8 cellular contexts compared by ENCODE assay signal in genomic region chr2:87514034-87514433, GRCh38.
A peak's percentile ranks its signal among the peaks of the same experiment; 100 is the strongest.
DNase-seq lines count a peak whose midpoint lies in the region; ATAC-seq, FAIRE-seq and TF ChIP-seq lines count a peak whose summit lies in the region.
"Not testable (repeated sequence)": the region's sequence is repeated elsewhere in the genome, so short reads cannot be mapped to it uniquely, and the experiment has no call there.

No MANE protein-coding gene starts in this region.

- ATAC-seq in GM18505 (IDR thresholded peaks at IDR 0.05; ENCODE audit: unreplicated experiment) (peak; percentile 53), GM19023 (IDR thresholded peaks at IDR 0.05; ENCODE audit: unreplicated experiment) (peak; percentile 63), GM19467 (IDR thresholded peaks at IDR 0.05; ENCODE audit: unreplicated experiment) (peak; percentile 63), GM21825 (IDR thresholded peaks at IDR 0.05; ENCODE audit: unreplicated experiment) (peak; percentile 52), HG02885 (IDR thresholded peaks at IDR 0.05; ENCODE audit: poor library complexity, unreplicated experiment) (peak; percentile 60), HG03135 (IDR thresholded peaks at IDR 0.05; ENCODE audit: unreplicated experiment) (peak; percentile 53), HG03521 (IDR thresholded peaks at IDR 0.05; ENCODE audit: unreplicated experiment) (peak; percentile 44)

- peak; percentile 31 for FAIRE-seq in endothelial cell of umbilical vein (lab: Jason Lieb, UNC)

- DNase-seq in endothelial cell of umbilical vein (ENCODE audit: low read depth, low spot score), result not testable (repeated sequence)

- BruUV-seq in endothelial cell of umbilical vein (replicated peaks; lab: Mats Ljungman, UMichigan), result not testable (repeated sequence)

- H3K27me3 ChIP-seq in endothelial cell of umbilical vein (ENCODE audit: control insufficient read depth in 2 of 2, insufficient read depth in 2 of 2, low read length in 2 of 2), result not testable (repeated sequence)

- TF ChIP-seq POLR2A in GM18505 (IDR thresholded peaks at IDR 0.05; ENCODE audit: borderline replicate concordance, extremely low read depth, insufficient read depth, insufficient read length); endothelial cell of umbilical vein (IDR thresholded peaks at IDR 0.05; ENCODE audit: low read depth, low read length): not testable (repeated sequence)

- H3K4me1 ChIP-seq in endothelial cell of umbilical vein (ENCODE audit: control insufficient read depth, extremely low read depth, insufficient read depth, low read length), result not testable (repeated sequence)

- dilution Hi-C loops in endothelial cell of umbilical vein (cut with MboI; ENCODE audit: extremely low pct_ligation_motif_present, low sequenced_read_pairs), result not testable (repeated sequence)

- not testable (repeated sequence) for H3K9me3 ChIP-seq in endothelial cell of umbilical vein (replicated peaks; ENCODE audit: control insufficient read depth, insufficient read depth, low read length)

- H3K4me3 ChIP-seq in endothelial cell of umbilical vein (replicated peaks in 1 of 3; ENCODE audit: insufficient read depth in 1 of 3, low read depth in 1 of 3, low read length in 3 of 3), result not testable (repeated sequence)

- not testable (repeated sequence) for H3K4me2 ChIP-seq in endothelial cell of umbilical vein (ENCODE audit: insufficient read depth, low read length)

- H3K27ac ChIP-seq in endothelial cell of umbilical vein (ENCODE audit: insufficient read depth, low read depth, low read length), result not testable (repeated sequence)

- not testable (repeated sequence) for H3K9me1 ChIP-seq in endothelial cell of umbilical vein (replicated peaks; ENCODE audit: control insufficient read depth, extremely low read depth, insufficient read depth, low read length)

- not testable (repeated sequence) for H4K20me1 ChIP-seq in endothelial cell of umbilical vein (replicated peaks; ENCODE audit: control insufficient read depth, extremely low read depth, insufficient read depth, low read length)

- TF ChIP-seq CTCF in endothelial cell of umbilical vein (IDR thresholded peaks at IDR 0.05; ENCODE audit: extremely low read depth in 1 of 2, insufficient read depth in 1 of 2, low read depth in 1 of 2, low read length in 2 of 2), result not testable (repeated sequence)

- intact Hi-C loops in endothelial cell of umbilical vein (cut with micrococcal nuclease), result not testable (repeated sequence)

- peaks cover 34% of the 10 kb centered on the region for H3K79me2 ChIP-seq in endothelial cell of umbilical vein (ENCODE audit: control insufficient read depth, insufficient read depth, low read length)

- not testable (repeated sequence) for H2AFZ ChIP-seq in endothelial cell of umbilical vein (ENCODE audit: low read depth, low read length)

- POLR2A ChIA-PET in endothelial cell of umbilical vein (lab: Charles Lee), result not testable (repeated sequence)

- not testable (repeated sequence) for H3K9ac ChIP-seq in endothelial cell of umbilical vein (replicated peaks; ENCODE audit: extremely low read depth, insufficient read depth, low read length)

- CTCF ChIA-PET in endothelial cell of umbilical vein (lab: Charles Lee), result not testable (repeated sequence)

- H3K36me3 ChIP-seq in endothelial cell of umbilical vein (ENCODE audit: control insufficient read depth in 2 of 2, extremely low read depth in 1 of 2, insufficient read depth in 2 of 2, low read length in 2 of 2), result not testable (repeated sequence)
